Comparison of ENCODE assay signal across 28 cellular contexts in the genomic region with DNA sequence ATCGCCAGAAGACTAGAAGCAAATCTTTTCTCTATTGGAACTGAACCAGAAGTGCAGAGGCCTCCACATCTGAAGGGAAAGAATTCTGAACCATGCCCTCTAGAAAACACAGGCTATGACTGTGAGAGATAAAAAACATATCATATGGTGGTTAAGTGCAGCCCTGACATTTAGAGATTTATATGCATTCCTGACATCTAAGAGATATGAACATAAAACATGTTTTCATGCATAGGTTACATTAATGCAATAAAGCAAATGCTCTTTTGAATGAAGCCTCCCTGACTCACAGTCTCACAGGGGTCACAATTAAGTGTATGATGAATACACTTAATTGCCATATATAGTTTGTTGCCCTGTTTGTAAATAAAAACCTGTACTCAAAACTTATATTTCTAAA. TPM values are rescaled to one million over a fixed set of nuclear protein-coding genes. Genes with fewer than 3 reads are reported as not detected.
"Had no signal": no experiment of that assay in that cellular context is flagged by ENCODE, and none has a peak within 500 bp of the region (broad histone marks: within the 10 kb centered on the region; RNA-seq: fewer than 3 reads in every experiment).

No MANE protein-coding gene starts in this region.

- H3K9me3 ChIP-seq: esophagus squamous epithelium, gastrocnemius medialis, heart right ventricle, left ventricle myocardium inferior, lower lobe of right lung had no signal

- H3K27ac ChIP-seq: coronary artery, dorsolateral prefrontal cortex, esophagus squamous epithelium, gastrocnemius medialis, heart right ventricle, left ventricle myocardium inferior, lower lobe of right lung had no signal

- H3K27ac Mint-ChIP-seq: immature natural killer cell; naive thymus-derived CD4-positive, alpha-beta T cell had no signal

- H3K36me3 ChIP-seq: esophagus squamous epithelium, gastrocnemius medialis, left ventricle myocardium inferior, lower lobe of right lung had no signal

- H3K27me3 ChIP-seq: dorsolateral prefrontal cortex, esophagus squamous epithelium, gastrocnemius medialis, heart right ventricle had no signal

- H3K4me1 Mint-ChIP-seq: immature natural killer cell; naive thymus-derived CD4-positive, alpha-beta T cell had no signal

- DNase-seq: dermis blood vessel endothelial cell; dorsolateral prefrontal cortex; effector CD4-positive, alpha-beta T cell; effector memory CD4-positive, alpha-beta T cell; esophagus squamous epithelium; foreskin fibroblast; foreskin melanocyte; gastrocnemius medialis; glutamatergic neuron; head of caudate nucleus; heart right ventricle; hippocampal formation; immature natural killer cell; islet precursor cell; kidney; kidney glomerular epithelial cell; left colon; left ventricle myocardium inferior; lower lobe of right lung; mesenchymal stem cell; midbrain; naive thymus-derived CD4-positive, alpha-beta T cell had no signal

- H3K4me1 ChIP-seq: esophagus squamous epithelium, lower lobe of right lung had no signal

- H3K9me3 Mint-ChIP-seq: immature natural killer cell; naive thymus-derived CD4-positive, alpha-beta T cell had no signal

- H3K27me3 Mint-ChIP-seq: naive thymus-derived CD4-positive, alpha-beta T cell had no signal

- H3K4me3 ChIP-seq: coronary artery, dorsolateral prefrontal cortex, esophagus squamous epithelium, gastrocnemius medialis, heart right ventricle, left ventricle myocardium inferior, lower lobe of right lung had no signal

- H3K36me3 Mint-ChIP-seq: immature natural killer cell had no signal

- ATAC-seq: esophagus mucosa; gastrocnemius medialis; heart right ventricle; left colon; left lobe of liver; lower lobe of right lung; naive thymus-derived CD4-positive, alpha-beta T cell had no signal

- H3K4me3 Mint-ChIP-seq: immature natural killer cell; naive thymus-derived CD4-positive, alpha-beta T cell had no signal

RNA-seq across cellular contexts. Expression of a gene that starts 28.9 kb away (rescaled TPM):
- total RNA-seq: endothelial cell of umbilical vein; epithelial cell of proximal tubule; glomerular endothelial cell; naive thymus-derived CD4-positive, alpha-beta T cell had no signal
- polyA plus RNA-seq: endothelial cell of umbilical vein; naive thymus-derived CD4-positive, alpha-beta T cell had no signal
